In genomic region chr11:86678823-86679222, GRCh38 we compare ENCODE assay signal across 16 cellular contexts. TPM values are rescaled to one million over a fixed set of nuclear protein-coding genes. Genes with fewer than 3 reads are reported as not detected.
A peak's percentile ranks its signal among the peaks of the same experiment; 100 is the strongest.
DNase-seq lines count a peak whose midpoint lies in the region; ATAC-seq and TF ChIP-seq lines count a peak whose summit lies in the region.
"Had no signal": no experiment of that assay in that cellular context is flagged by ENCODE, and none has a peak within 500 bp of the region (broad histone marks: within the 10 kb centered on the region; RNA-seq: fewer than 3 reads in every experiment).

No MANE protein-coding gene starts in this region.

- no peak overlapping the region for H4K8ac ChIP-seq in H9 (replicated peaks; ENCODE audit: insufficient read length, low read depth, low read length)

- no peak overlapping the region for H3K4ac ChIP-seq in H9 (ENCODE audit: low read depth, low read length)

- no peak overlapping the region for H2BK5ac ChIP-seq in H9 (ENCODE audit: insufficient read length, low read length)

- in situ Hi-C loops in gastrocnemius medialis (cut with MboI; ENCODE audit: low sequenced_read_pairs in 4 of 4): loop anchor here in 3 of 4 donors (10.0 kb wide), 3 partner anchors 116 to 136 kb away; partner anchors contain the start of gene PRSS23 (in 1 of the 3)

- no CpG with 5 or more reads among the region's 3 CpGs for WGBS in H9 (ENCODE audit: extremely low coverage, insufficient read length, low lambda C conversion rate)
- WGBS in SK-N-SH (ENCODE audit: low lambda C conversion rate): 48% methylated on average over 3 of the region's 3 CpGs

- H3K27me3 ChIP-seq in H9 (ENCODE audit: insufficient read depth, low read length): no peaks in the 10 kb centered on the region
- H3K27me3 ChIP-seq in SK-N-SH (ENCODE audit: insufficient read depth): no peaks in the 10 kb centered on the region
- H3K27me3 ChIP-seq in CD4-positive, alpha-beta T cell (ENCODE audit: control insufficient read depth, insufficient read depth, low read length): no peaks in the 10 kb centered on the region
- H3K27me3 ChIP-seq in gastrocnemius medialis: no peaks in the 10 kb centered on the region

- CTCF ChIA-PET in SK-N-SH (lab: Yijun Ruan, JAX): interaction anchor here (1.6 kb wide), 1 partner anchor 19 kb away, joined by 3 read pairs; no protein-coding TSS in a partner anchor
- CTCF ChIA-PET in CD4-positive, alpha-beta T cell (lab: Charles Lee): no interaction called here

- DNase-seq in H9 (no peak), SK-N-SH (no peak), fibroblast of mammary gland (ENCODE audit: low read depth) (peak; percentile 43), renal cortical epithelial cell (ENCODE audit: low read depth) (peak; percentile 94), NCI-H1092 treated with DMSO at 0.1 percent for 48 hours (lab: John Stamatoyannopoulos, UW) (no peak), gastrocnemius medialis (no peak), DMS79 treated with DMSO at 0.1 percent for 48 hours (lab: John Stamatoyannopoulos, UW) (no peak)
- DNase-seq in CD4-positive, alpha-beta T cell: no peak
- DNase-seq: activated CD4-positive, alpha-beta T cell treated with anti-CD3 and anti-CD28 coated beads, Interleukin-2, amount 50 U/mL, for 4 hours; central memory CD4-positive, alpha-beta T cell; NCI-H2029 treated with DMSO at 0.1 percent for 48 hours; T-helper 1 cell had no signal

- H3K27ac ChIP-seq in H9 (ENCODE audit: insufficient read length, low read depth, low read length): no peak overlapping the region
- H3K27ac ChIP-seq in SK-N-SH (ENCODE audit: low read depth in 2 of 2, low read length in 1 of 2): peak overlapping the region in 1 of 2 experiments; percentile 42; a peak in 2 of 4 replicates
- no peak overlapping the region for H3K27ac ChIP-seq in CD4-positive, alpha-beta T cell (ENCODE audit: low read depth, low read length)
- peak overlapping the region in 1 of 4 donors; percentile 29 for H3K27ac ChIP-seq in gastrocnemius medialis
- H3K27ac ChIP-seq: KMS-11 had no signal

- H4K91ac ChIP-seq in H9 (ENCODE audit: insufficient read length, low read depth, low read length): no peak overlapping the region

- H4K5ac ChIP-seq in H9 (ENCODE audit: insufficient read length, low read depth, low read length): no peak overlapping the region

- H3K4me1 ChIP-seq in H9 (ENCODE audit: insufficient read depth, low read length): peaks cover 5% of the 10 kb centered on the region; the same call in 1 of the 2 replicates
- peaks cover 5 to 17% of the 10 kb centered on the region in 2 experiments; a peak in 3 of 4 replicates for H3K4me1 ChIP-seq in SK-N-SH (ENCODE audit: control insufficient read depth in 1 of 2, insufficient read depth in 2 of 2, low read depth in 1 of 2, low read length in 1 of 2)
- peaks cover 21 to 36% of the 10 kb centered on the region in 2 donors for H3K4me1 ChIP-seq in gastrocnemius medialis

- H3K4me2 ChIP-seq in H9 (ENCODE audit: insufficient read depth, insufficient read length, low read length): no peak overlapping the region
- peak overlapping the region; percentile 46; the same call in 1 of the 2 replicates for H3K4me2 ChIP-seq in SK-N-SH
- H3K4me2 ChIP-seq: KMS-11 had no signal

- no peak for ATAC-seq in CD4-positive, alpha-beta T cell (ENCODE audit: poor library complexity)
- no peak for ATAC-seq in gastrocnemius medialis
- ATAC-seq: sciatic nerve had no signal

- H3K23me2 ChIP-seq in H9 (ENCODE audit: insufficient read length, low read depth, low read length, poor library complexity, severe bottlenecking): no peaks in the 10 kb centered on the region

- no peak overlapping the region for H3K14ac ChIP-seq in H9 (ENCODE audit: insufficient read depth, low read length)

- H3K27me3 Mint-ChIP-seq in H9 (ENCODE audit: low read depth): peaks cover 4% of the 10 kb centered on the region
- H3K27me3 Mint-ChIP-seq in CD4-positive, alpha-beta T cell: no peaks in the 10 kb centered on the region

- H3K9ac ChIP-seq in H9 (ENCODE audit: extremely low read depth, insufficient read length, low read length): no peak overlapping the region
- H3K9ac ChIP-seq in SK-N-SH: peak overlapping the region; percentile 32; the same call in 1 of the 2 replicates
- H3K9ac ChIP-seq: KMS-11 had no signal

- intact Hi-C loops in CD4-positive, alpha-beta T cell (cut with DNase I, micrococcal nuclease): no loop called here
- intact Hi-C loops in gastrocnemius medialis (cut with DNase I; ENCODE audit: low total_unique reads): loop anchor here (10.0 kb wide), 1 partner anchor 434 kb away; the partner anchor contains the start of gene EED

- TF ChIP-seq CTCF in H9 (conservative IDR thresholded peaks at IDR 0.05) (no peak), SK-N-SH (IDR thresholded peaks at IDR 0.05) (no peak), fibroblast of mammary gland (conservative IDR thresholded peaks at IDR 0.05; ENCODE audit: control insufficient read depth, insufficient read depth, low read depth, low read length) (no peak), gastrocnemius medialis (IDR thresholded peaks at IDR 0.05 in 4 of 5, conservative IDR thresholded peaks at IDR 0.05 in 1 of 5) (no peak)
- no peak for TF ChIP-seq CTCF in CD4-positive, alpha-beta T cell (IDR thresholded peaks at IDR 0.05)

- no peak overlapping the region for H2BK15ac ChIP-seq in H9 (ENCODE audit: low read depth, low read length)

- H3K23ac ChIP-seq in H9 (ENCODE audit: insufficient read length, low read depth, low read length): no peak overlapping the region

- no peak overlapping the region for H3K4me3 Mint-ChIP-seq in H9
- H3K4me3 Mint-ChIP-seq in CD4-positive, alpha-beta T cell: no peak overlapping the region
- H3K4me3 Mint-ChIP-seq: CD14-positive monocyte had no signal

- H2BK20ac ChIP-seq in H9 (ENCODE audit: low read depth, low read length, poor library complexity, severe bottlenecking): no peak overlapping the region

- H2BK12ac ChIP-seq in H9 (ENCODE audit: insufficient read length, low read depth, low read length): no peak overlapping the region

- peak in 1 of 2 experiments; percentile 42; a peak in 1 of 4 replicates for TF ChIP-seq EP300 in SK-N-SH (IDR thresholded peaks at IDR 0.05; ENCODE audit: borderline replicate concordance in 1 of 2, low read depth in 1 of 2, low read length in 1 of 2)

- H3K18ac ChIP-seq in H9 (ENCODE audit: insufficient read length, low read depth, low read length): no peak overlapping the region

- no peak for TF ChIP-seq RAD21 in SK-N-SH (IDR thresholded peaks at IDR 0.05; ENCODE audit: low read length)

- H2AFZ ChIP-seq in H9 (ENCODE audit: low read length) (no peak overlapping the region), SK-N-SH (ENCODE audit: low read depth) (no peak overlapping the region; the same call in 1 of the 2 replicates)

- H3K9me3 ChIP-seq in H9 (ENCODE audit: control insufficient read depth, low read depth, low read length): no peaks in the 10 kb centered on the region
- no peaks in the 10 kb centered on the region for H3K9me3 ChIP-seq in SK-N-SH
- no peaks in the 10 kb centered on the region for H3K9me3 ChIP-seq in CD4-positive, alpha-beta T cell (ENCODE audit: control insufficient read depth, low read length)
- H3K9me3 ChIP-seq in gastrocnemius medialis: no peaks in the 10 kb centered on the region

- TF ChIP-seq POLR2A in gastrocnemius medialis (IDR thresholded peaks at IDR 0.05): no peak

- no peaks in the 10 kb centered on the region for H3K36me3 ChIP-seq in SK-N-SH (replicated peaks in 1 of 2; ENCODE audit: control insufficient read depth in 1 of 2, insufficient read depth in 2 of 2, low read length in 1 of 2)
- no peaks in the 10 kb centered on the region for H3K36me3 ChIP-seq in gastrocnemius medialis

- H3K36me3 Mint-ChIP-seq in H9 (ENCODE audit: insufficient read depth in 1 of 3, low read depth in 3 of 3): no peaks in the 10 kb centered on the region
- no peaks in the 10 kb centered on the region for H3K36me3 Mint-ChIP-seq in CD4-positive, alpha-beta T cell (ENCODE audit: low read depth)
- H3K36me3 Mint-ChIP-seq: CD14-positive monocyte had no signal

- H3K56ac ChIP-seq in H9 (ENCODE audit: insufficient read length, low read depth, low read length): no peak overlapping the region

- H4K20me1 ChIP-seq in H9 (ENCODE audit: control insufficient read depth, insufficient read depth, insufficient read length) (no peaks in the 10 kb centered on the region), SK-N-SH (ENCODE audit: insufficient read depth) (no peaks in the 10 kb centered on the region)

- H3K79me2 ChIP-seq in H9 (ENCODE audit: insufficient read depth, low read length): no peaks in the 10 kb centered on the region
- H3K79me2 ChIP-seq in SK-N-SH (ENCODE audit: insufficient read depth): no peaks in the 10 kb centered on the region

- no peaks in the 10 kb centered on the region for H3K9me3 Mint-ChIP-seq in H9
- H3K9me3 Mint-ChIP-seq in CD4-positive, alpha-beta T cell: no peaks in the 10 kb centered on the region
- H3K9me3 Mint-ChIP-seq: activated T-helper 2 cell treated with anti-CD3 and anti-CD28 coated beads, Interferon-gamma antibody, Interleukin-2, Interleukin-4, amounts not matched to agents 10 μg/mL and 5 μg/mL and 100 μg/mL, durations not matched to agents 14 hours and 24 hours and 36 hours had no signal

- peaks cover 36 to 45% of the 10 kb centered on the region in 2 experiments for H3K4me1 Mint-ChIP-seq in H9
- no peaks in the 10 kb centered on the region for H3K4me1 Mint-ChIP-seq in CD4-positive, alpha-beta T cell (ENCODE audit: low read depth)

- no peaks in the 10 kb centered on the region for H3K79me1 ChIP-seq in H9 (ENCODE audit: insufficient read depth, low read depth, low read length, poor library complexity, severe bottlenecking)

- POLR2A ChIA-PET in SK-N-SH (lab: Yijun Ruan, JAX): no interaction called here
- POLR2A ChIA-PET in CD4-positive, alpha-beta T cell (lab: Charles Lee): interaction anchor here (0.7 kb wide), 1 partner anchor 358 kb away, joined by 3 read pairs; no protein-coding TSS in a partner anchor

- H3K9me2 ChIP-seq in SK-N-SH: no peaks in the 10 kb centered on the region

- no peak overlapping the region for H2BK120ac ChIP-seq in H9 (ENCODE audit: low read depth, low read length, poor library complexity, severe bottlenecking)

- no peak overlapping the region for H2AK5ac ChIP-seq in H9 (ENCODE audit: insufficient read length, low read length)

- H3F3A ChIP-seq in SK-N-SH (replicated peaks; ENCODE audit: insufficient read depth): peaks cover 31% of the 10 kb centered on the region

- H3T11ph ChIP-seq in H9 (ENCODE audit: low read length): no peak overlapping the region

- H3K27ac Mint-ChIP-seq in H9: peak overlapping the region in 2 of 3 experiments; percentile 6 to 99; a peak in 4 of 7 replicates
- H3K27ac Mint-ChIP-seq in CD4-positive, alpha-beta T cell: no peak overlapping the region
- H3K27ac Mint-ChIP-seq: activated T-helper 2 cell treated with anti-CD3 and anti-CD28 coated beads, Interferon-gamma antibody, Interleukin-2, Interleukin-4, amounts not matched to agents 10 μg/mL and 5 μg/mL and 100 μg/mL, durations not matched to agents 14 hours and 24 hours and 36 hours; CD14-positive monocyte had no signal

- H3K4me3 ChIP-seq in SK-N-SH (ENCODE audit: low read depth in 2 of 2, low read length in 1 of 2) (no peak overlapping the region), fibroblast of mammary gland (ENCODE audit: control insufficient read depth, low read depth, low read length) (no peak overlapping the region), gastrocnemius medialis (no peak overlapping the region)

RNA-seq across cellular contexts. Expression of gene ME3, which starts 6.4 kb away (rescaled TPM):
- total RNA-seq in H9 (2021) (2.2 and 2.8 TPM in 2 replicates), renal cortical epithelial cell (28.8 and 33.0 TPM in 2 replicates), gastrocnemius medialis (10 to 100 TPM in 3 of 4 donors, 1 to 10 TPM in 1; 4.2 to 17.0 (median 15.7) TPM)
- 22.0 and 25.5 TPM in 2 replicates for polyA plus RNA-seq in SK-N-SH (2012; rRNA removed)
- polyA plus RNA-seq in SK-N-SH (2012; cell fraction: cytosol; rRNA removed): 6.5 and 11.4 TPM in 2 replicates
- 106 and 111 TPM in 2 replicates for polyA plus RNA-seq in SK-N-SH (2012; cell fraction: nucleus; rRNA removed)
- 10 to 100 TPM in 1 of 2 experiments, 1 to 10 TPM in 1; 9.1 to 10.6 TPM for total RNA-seq in CD4-positive, alpha-beta T cell

Comparison
In these comparisons a context has a peak if more than half of its experiments do, and no peak if none do; other contexts are left out.
1. DNase-seq: peak in fibroblast of mammary gland (single experiment) and renal cortical epithelial cell (single experiment); none in H9 (single experiment), SK-N-SH (single experiment), NCI-H1092 treated with DMSO at 0.1 percent for 48 hours (single experiment), CD4-positive, alpha-beta T cell (0 of 10), gastrocnemius medialis (0 of 2) and DMS79 treated with DMSO at 0.1 percent for 48 hours (single experiment).